In genomic region chr11:86503131-86503530, GRCh38 we compare ENCODE assay signal across 14 cellular contexts.
DNase-seq lines count a peak whose midpoint lies in the region; ATAC-seq, FAIRE-seq and TF ChIP-seq lines count a peak whose summit lies in the region.
"Had no signal": no experiment of that assay in that cellular context is flagged by ENCODE, and none has a peak within 500 bp of the region (broad histone marks: within the 10 kb centered on the region; RNA-seq: fewer than 3 reads in every experiment).

No MANE protein-coding gene starts in this region.

- H2AFZ ChIP-seq in mesenchymal stem cell (ENCODE audit: low read depth, low read length) = no peak overlapping the region

- H3K18ac ChIP-seq in mesenchymal stem cell (ENCODE audit: low read depth in 1 of 2, low read length in 2 of 2) = peak overlapping the region in 1 of 2 experiments; percentile 47

- in situ Hi-C loops in Panc1 (cut with HindIII; ENCODE audit: low pct_unique_long_range_greater_than_20kb, low sequenced_read_pairs) = no loop called here

- H3K4ac ChIP-seq in mesenchymal stem cell (ENCODE audit: low read depth in 1 of 2, low read length in 2 of 2) = no peak overlapping the region

- H3K9me3 ChIP-seq in Panc1 (ENCODE audit: control insufficient read depth, insufficient read depth, low read depth, low read length) (no peaks in the 10 kb centered on the region), mesenchymal stem cell (ENCODE audit: control insufficient read depth, low read length) (no peaks in the 10 kb centered on the region), uterus (no peaks in the 10 kb centered on the region)
- H3K9me3 ChIP-seq: BLaER1 treated with 17β-estradiol and CSF1 and Interleukin-3, amounts not matched to agents 10 nM and 100 nM; HAP-1 had no signal

- H3K9ac ChIP-seq in mesenchymal stem cell (ENCODE audit: low read length) = no peak overlapping the region
- H3K9ac ChIP-seq: BLaER1 treated with 17β-estradiol and CSF1 and Interleukin-3, amounts not matched to agents 10 nM and 100 nM had no signal

- H3K27me3 ChIP-seq in Panc1 (ENCODE audit: control insufficient read depth, insufficient read depth, low read length) = no peaks in the 10 kb centered on the region
- H3K27me3 ChIP-seq in mesenchymal stem cell (ENCODE audit: control insufficient read depth in 1 of 2, insufficient read depth in 1 of 2, low read length in 2 of 2) = no peaks in the 10 kb centered on the region
- no peaks in the 10 kb centered on the region for H3K27me3 ChIP-seq in uterus
- H3K27me3 ChIP-seq: BLaER1 treated with 17β-estradiol and CSF1 and Interleukin-3, amounts not matched to agents 10 nM and 100 nM had no signal

- no TSS peak for BruUV-seq in Panc1 (replicated peaks; lab: Mats Ljungman, UMichigan)

- H3K9me3 Mint-ChIP-seq in activated CD4-positive, alpha-beta T cell treated with anti-CD3 and anti-CD28 coated beads, Interleukin-2, amount 10 ng/mL, durations not matched to agents 7 days and 5 days = no peaks in the 10 kb centered on the region
- H3K9me3 Mint-ChIP-seq: CD8-positive, alpha-beta T cell had no signal

- H3K4me1 Mint-ChIP-seq in activated CD4-positive, alpha-beta T cell treated with anti-CD3 and anti-CD28 coated beads, Interleukin-2, amount 10 ng/mL, durations not matched to agents 7 days and 5 days = peaks cover 8% of the 10 kb centered on the region
- H3K4me1 Mint-ChIP-seq: B cell had no signal

- WGBS in mesenchymal stem cell = 95% methylated on average over 4 of the region's 4 CpGs

- CTCF ChIA-PET in Panc1 (lab: Charles Lee) = no interaction called here
- CTCF ChIA-PET in activated CD4-positive, alpha-beta T cell treated with anti-CD3 and anti-CD28 coated beads, Interleukin-2, amount 10 ng/mL, durations not matched to agents 7 days and 5 days (lab: Charles Lee) = no interaction called here

- no peak for TF ChIP-seq POLR2A in uterus (IDR thresholded peaks at IDR 0.05)

- no peaks in the 10 kb centered on the region for H3K27me3 Mint-ChIP-seq in activated CD4-positive, alpha-beta T cell treated with anti-CD3 and anti-CD28 coated beads, Interleukin-2, amount 10 ng/mL, durations not matched to agents 7 days and 5 days
- H3K27me3 Mint-ChIP-seq: B cell had no signal

- no peak overlapping the region for H3K23ac ChIP-seq in mesenchymal stem cell (ENCODE audit: low read length in 2 of 2)

- peak overlapping the region; percentile 52 to 55 for H2BK12ac ChIP-seq in mesenchymal stem cell (ENCODE audit: low read length in 2 of 2)

- 0 out of 2 replicates have a peak, but pooled peaks cover under 1% of the 10 kb centered on the region for H3K4me1 ChIP-seq in Panc1 (ENCODE audit: control insufficient read depth, insufficient read depth, low read length)
- peaks cover 7% of the 10 kb centered on the region for H3K4me1 ChIP-seq in mesenchymal stem cell (ENCODE audit: control insufficient read depth, insufficient read depth, low read depth, low read length)
- no peaks in the 10 kb centered on the region for H3K4me1 ChIP-seq in uterus
- H3K4me1 ChIP-seq: HAP-1 had no signal

- H3K4me3 ChIP-seq in Panc1 (ENCODE audit: low read depth in 2 of 2, low read length in 2 of 2) (no peak overlapping the region), mesenchymal stem cell (ENCODE audit: insufficient read depth in 1 of 2, low read depth in 1 of 2, low read length in 2 of 2) (no peak overlapping the region), uterus (no peak overlapping the region)
- H3K4me3 ChIP-seq: BLaER1 treated with 17β-estradiol and CSF1 and Interleukin-3, amounts not matched to agents 10 nM and 100 nM; HAP-1 had no signal

- H3K14ac ChIP-seq in mesenchymal stem cell (ENCODE audit: low read length in 2 of 2) = no peak overlapping the region

- H2BK15ac ChIP-seq in mesenchymal stem cell (ENCODE audit: low read depth, poor library complexity, severe bottlenecking) = no peak overlapping the region

- H3K27ac Mint-ChIP-seq in activated CD4-positive, alpha-beta T cell treated with anti-CD3 and anti-CD28 coated beads, Interleukin-2, amount 10 ng/mL, durations not matched to agents 7 days and 5 days = no peak overlapping the region
- H3K27ac Mint-ChIP-seq: B cell; CD8-positive, alpha-beta T cell had no signal

- no peak overlapping the region for H2BK120ac ChIP-seq in mesenchymal stem cell (ENCODE audit: low read depth, low read length)

- no peak overlapping the region for H2BK5ac ChIP-seq in mesenchymal stem cell (ENCODE audit: low read depth, low read length, poor library complexity, severe bottlenecking)

- H3K4me2 ChIP-seq in mesenchymal stem cell (ENCODE audit: low read length, poor library complexity, severe bottlenecking) = no peak overlapping the region

- no peak overlapping the region for H4K91ac ChIP-seq in mesenchymal stem cell (ENCODE audit: low read length)

- H4K8ac ChIP-seq in mesenchymal stem cell (ENCODE audit: low read length) = no peak overlapping the region

- H3K79me1 ChIP-seq in mesenchymal stem cell (replicated peaks; ENCODE audit: low read length, poor library complexity, severe bottlenecking) = no peaks in the 10 kb centered on the region

- POLR2A ChIA-PET in Panc1 (lab: Charles Lee) = no interaction called here
- POLR2A ChIA-PET in activated CD4-positive, alpha-beta T cell treated with anti-CD3 and anti-CD28 coated beads, Interleukin-2, amount 10 ng/mL, durations not matched to agents 7 days and 5 days (lab: Charles Lee) = interaction anchor here (0.6 kb wide), 1 partner anchor 900 kb away, joined by 3 read pairs; no protein-coding TSS in a partner anchor

- H3K36me3 Mint-ChIP-seq in activated CD4-positive, alpha-beta T cell treated with anti-CD3 and anti-CD28 coated beads, Interleukin-2, amount 10 ng/mL, durations not matched to agents 7 days and 5 days (ENCODE audit: low read depth) = no peaks in the 10 kb centered on the region
- H3K36me3 Mint-ChIP-seq: CD8-positive, alpha-beta T cell had no signal

- intact Hi-C loops in Panc1 (cut with micrococcal nuclease; ENCODE audit: unreplicated experiment) (no loop called here), uterus (cut with DNase I; ENCODE audit: low total_unique reads) (no loop called here)

- peak; percentile 9 for FAIRE-seq in HTR-8/SVneo (lab: Jason Lieb, UNC)

- H3K36me3 ChIP-seq in Panc1 (ENCODE audit: control insufficient read depth, insufficient read depth, low read length) = no peaks in the 10 kb centered on the region
- no peaks in the 10 kb centered on the region for H3K36me3 ChIP-seq in mesenchymal stem cell (ENCODE audit: control insufficient read depth in 1 of 2, insufficient read depth in 2 of 2, low read depth in 1 of 2, low read length in 2 of 2)
- H3K36me3 ChIP-seq in uterus = no peaks in the 10 kb centered on the region
- H3K36me3 ChIP-seq: BLaER1 treated with 17β-estradiol and CSF1 and Interleukin-3, amounts not matched to agents 10 nM and 100 nM; HAP-1 had no signal

- TF ChIP-seq CTCF in Panc1 (IDR thresholded peaks at IDR 0.05) (no peak), uterus (IDR thresholded peaks at IDR 0.05) (no peak)

- DNase-seq in HTR-8/SVneo (ENCODE audit: insufficient read length, low spot score) (no peak), Panc1 (ENCODE audit: low read depth, low spot score) (no peak), mesenchymal stem cell (no peak), uterus (no peak), NCI-H1092 treated with DMSO at 0.1 percent for 48 hours (lab: John Stamatoyannopoulos, UW) (no peak), mucosa of gallbladder (ENCODE audit: low spot score) (no peak)
- no peak for DNase-seq in activated CD4-positive, alpha-beta T cell treated with anti-CD3 and anti-CD28 coated beads, Interleukin-2, amount 10 ng/mL, durations not matched to agents 7 days and 5 days
- DNase-seq: Calu3; CD8-positive, alpha-beta T cell; DMS79 treated with DMSO at 0.1 percent for 48 hours; GF-D8 had no signal

- H3K27ac ChIP-seq in Panc1 (ENCODE audit: low read length) = peak overlapping the region; percentile 64; the same call in 1 of the 2 replicates
- H3K27ac ChIP-seq in mesenchymal stem cell (ENCODE audit: low read length, poor library complexity, severe bottlenecking) = no peak overlapping the region
- H3K27ac ChIP-seq in uterus = peak overlapping the region; percentile 27 to 74
- H3K27ac ChIP-seq: BLaER1 treated with 17β-estradiol and CSF1 and Interleukin-3, amounts not matched to agents 10 nM and 100 nM had no signal

- H3K4me3 Mint-ChIP-seq in activated CD4-positive, alpha-beta T cell treated with anti-CD3 and anti-CD28 coated beads, Interleukin-2, amount 10 ng/mL, durations not matched to agents 7 days and 5 days = no peak overlapping the region
- H3K4me3 Mint-ChIP-seq: B cell; CD8-positive, alpha-beta T cell had no signal

- H2AK5ac ChIP-seq in mesenchymal stem cell (ENCODE audit: low read length, severe bottlenecking) = no peak overlapping the region

- no peak for ATAC-seq in Panc1
